ENCODE assay signal across 11 cellular contexts in the genomic region with DNA sequence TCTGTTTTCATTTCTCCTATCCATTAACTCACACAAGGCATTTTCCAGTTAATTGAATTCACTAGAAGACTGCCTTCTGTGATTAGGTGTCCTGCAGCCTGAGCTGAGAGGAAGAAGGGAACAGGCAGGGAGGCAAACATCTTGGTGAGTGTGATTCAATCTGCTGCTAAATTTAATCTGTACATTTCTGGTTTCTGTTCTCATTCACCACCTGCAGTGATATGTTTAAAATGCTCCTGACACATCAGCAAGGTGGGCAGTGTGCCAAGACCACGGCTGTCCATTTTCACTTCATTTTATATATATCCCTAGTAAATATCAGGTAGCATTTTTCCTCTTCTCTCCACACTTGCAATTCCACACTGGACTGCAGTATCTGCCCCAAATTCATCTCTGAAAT.
DNase-seq lines count a peak whose midpoint lies in the region; ATAC-seq lines count a peak whose summit lies in the region.
"Had no signal": no experiment of that assay in that cellular context is flagged by ENCODE, and none has a peak within 500 bp of the region (broad histone marks: within the 10 kb centered on the region; RNA-seq: fewer than 3 reads in every experiment).

No MANE protein-coding gene starts in this region.

- CTCF ChIA-PET in activated CD8-positive, alpha-beta memory T cell treated with anti-CD3 and anti-CD28 coated beads, Interleukin-2, amount 10 ng/mL, durations not matched to agents 7 days and 5 days (lab: Charles Lee): no interaction called here
- CTCF ChIA-PET in activated naive CD4-positive, alpha-beta T cell treated with anti-CD3 and anti-CD28 coated beads, Interleukin-2, amount 10 ng/mL, durations not matched to agents 7 days and 5 days (lab: Charles Lee): no interaction called here

- no peaks in the 10 kb centered on the region for H3K4me1 Mint-ChIP-seq in activated CD8-positive, alpha-beta memory T cell treated with anti-CD3 and anti-CD28 coated beads, Interleukin-2, amount 10 ng/mL, durations not matched to agents 7 days and 5 days
- H3K4me1 Mint-ChIP-seq in activated naive CD4-positive, alpha-beta T cell treated with anti-CD3 and anti-CD28 coated beads, Interleukin-2, amount 10 ng/mL, durations not matched to agents 7 days and 5 days: no peaks in the 10 kb centered on the region
- H3K4me1 Mint-ChIP-seq: CD4-positive, CD25-positive, alpha-beta regulatory T cell had no signal

- no peaks in the 10 kb centered on the region for H3K9me3 Mint-ChIP-seq in activated CD8-positive, alpha-beta memory T cell treated with anti-CD3 and anti-CD28 coated beads, Interleukin-2, amount 10 ng/mL, durations not matched to agents 7 days and 5 days (ENCODE audit: low read depth)
- no peaks in the 10 kb centered on the region for H3K9me3 Mint-ChIP-seq in activated naive CD4-positive, alpha-beta T cell treated with anti-CD3 and anti-CD28 coated beads, Interleukin-2, amount 10 ng/mL, durations not matched to agents 7 days and 5 days

- H3K27ac Mint-ChIP-seq in activated CD8-positive, alpha-beta memory T cell treated with anti-CD3 and anti-CD28 coated beads, Interleukin-2, amount 10 ng/mL, durations not matched to agents 7 days and 5 days: no peak overlapping the region
- no peak overlapping the region for H3K27ac Mint-ChIP-seq in activated naive CD4-positive, alpha-beta T cell treated with anti-CD3 and anti-CD28 coated beads, Interleukin-2, amount 10 ng/mL, durations not matched to agents 7 days and 5 days
- H3K27ac Mint-ChIP-seq: CD4-positive, CD25-positive, alpha-beta regulatory T cell; naive B cell had no signal

- peak; percentile 78 for ATAC-seq in GM18499 (IDR thresholded peaks at IDR 0.05; ENCODE audit: insufficient read depth, unreplicated experiment)
- peak; percentile 90 for ATAC-seq in GM21529 (IDR thresholded peaks at IDR 0.05; ENCODE audit: unreplicated experiment)
- ATAC-seq in HG03520 (IDR thresholded peaks at IDR 0.05; ENCODE audit: unreplicated experiment): peak; percentile 66
- ATAC-seq in activated CD8-positive, alpha-beta memory T cell treated with anti-CD3 and anti-CD28 coated beads, Interleukin-2, amount 10 ng/mL, durations not matched to agents 7 days and 5 days: no peak

- H3K27me3 Mint-ChIP-seq in activated CD8-positive, alpha-beta memory T cell treated with anti-CD3 and anti-CD28 coated beads, Interleukin-2, amount 10 ng/mL, durations not matched to agents 7 days and 5 days: no peaks in the 10 kb centered on the region
- no peaks in the 10 kb centered on the region for H3K27me3 Mint-ChIP-seq in activated naive CD4-positive, alpha-beta T cell treated with anti-CD3 and anti-CD28 coated beads, Interleukin-2, amount 10 ng/mL, durations not matched to agents 7 days and 5 days
- H3K27me3 Mint-ChIP-seq: CD4-positive, CD25-positive, alpha-beta regulatory T cell; naive B cell had no signal

- no peaks in the 10 kb centered on the region for H3K36me3 Mint-ChIP-seq in activated CD8-positive, alpha-beta memory T cell treated with anti-CD3 and anti-CD28 coated beads, Interleukin-2, amount 10 ng/mL, durations not matched to agents 7 days and 5 days
- no peaks in the 10 kb centered on the region for H3K36me3 Mint-ChIP-seq in activated naive CD4-positive, alpha-beta T cell treated with anti-CD3 and anti-CD28 coated beads, Interleukin-2, amount 10 ng/mL, durations not matched to agents 7 days and 5 days
- H3K36me3 Mint-ChIP-seq: CD4-positive, CD25-positive, alpha-beta regulatory T cell; naive B cell had no signal

- no peak overlapping the region for H3K4me3 Mint-ChIP-seq in activated CD8-positive, alpha-beta memory T cell treated with anti-CD3 and anti-CD28 coated beads, Interleukin-2, amount 10 ng/mL, durations not matched to agents 7 days and 5 days
- no peak overlapping the region for H3K4me3 Mint-ChIP-seq in activated naive CD4-positive, alpha-beta T cell treated with anti-CD3 and anti-CD28 coated beads, Interleukin-2, amount 10 ng/mL, durations not matched to agents 7 days and 5 days
- H3K4me3 Mint-ChIP-seq: CD4-positive, CD25-positive, alpha-beta regulatory T cell; naive B cell had no signal

- DNase-seq in dermis blood vessel endothelial cell (peak; percentile 7), activated T-cell treated with anti-CD3 and anti-CD28 coated beads for 4 hours (no peak), medulla oblongata (ENCODE audit: extremely low spot score) (no peak)
- no peak for DNase-seq in activated CD8-positive, alpha-beta memory T cell treated with anti-CD3 and anti-CD28 coated beads, Interleukin-2, amount 10 ng/mL, durations not matched to agents 7 days and 5 days
- no peak for DNase-seq in activated naive CD4-positive, alpha-beta T cell treated with anti-CD3 and anti-CD28 coated beads, Interleukin-2, amount 10 ng/mL, durations not matched to agents 7 days and 5 days
- DNase-seq: CD4-positive, CD25-positive, alpha-beta regulatory T cell; naive B cell; SHP77 treated with DMSO at 0.1 percent for 48 hours had no signal
